Comparison of ENCODE assay signal across 24 cellular contexts in the genomic region with DNA sequence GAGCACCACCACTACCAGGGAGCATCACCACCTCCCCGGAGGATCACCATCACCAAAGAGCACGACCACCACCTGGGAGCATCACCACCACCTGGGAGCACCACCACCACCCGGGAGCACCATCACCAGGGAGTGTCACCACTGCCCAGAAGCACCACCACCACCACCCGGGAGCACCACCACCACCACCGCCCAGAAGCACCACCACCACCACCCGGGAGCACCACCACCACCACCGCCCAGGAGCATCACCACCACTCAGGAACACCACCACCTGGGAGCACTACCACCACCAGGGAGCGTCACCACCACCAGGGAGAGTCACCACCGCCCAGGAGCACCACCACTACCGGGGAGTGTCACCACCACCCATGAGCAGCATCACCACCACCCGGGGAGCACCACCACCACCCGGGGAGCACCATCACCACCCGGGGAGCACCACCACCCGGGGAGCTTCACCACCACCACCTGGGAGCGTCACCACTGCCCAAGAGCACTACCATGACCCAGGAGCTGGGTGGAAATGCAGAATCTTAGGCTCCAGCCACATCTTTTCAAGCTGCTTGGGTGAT.
DNase-seq lines count a peak whose midpoint lies in the region; ATAC-seq, FAIRE-seq and TF ChIP-seq lines count a peak whose summit lies in the region.
"Had no signal": no experiment of that assay in that cellular context is flagged by ENCODE, and none has a peak within 500 bp of the region (broad histone marks: within the 10 kb centered on the region; RNA-seq: fewer than 3 reads in every experiment).

No MANE protein-coding gene starts in this region.

- intact Hi-C loops in K562 (cut with micrococcal nuclease) = no loop called here
- intact Hi-C loops in aorta (cut with DNase I) = no loop called here
- intact Hi-C loops in mucosa of descending colon (cut with DNase I, micrococcal nuclease) = no loop called here

- no TSS peak for BruUV-seq in K562 (replicated peaks; lab: Mats Ljungman, UMichigan)

- no peak for TF ChIP-seq POLR2A in K562 (conservative IDR thresholded peaks at IDR 0.05)

- peaks cover 15% of the 10 kb centered on the region for H3K9me3 Mint-ChIP-seq in WTC11
- H3K9me3 Mint-ChIP-seq: CD8-positive, alpha-beta T cell had no signal

- H3K4me2 ChIP-seq in K562 (ENCODE audit: insufficient read depth, low read length) (no peak overlapping the region), trophoblast cell (ENCODE audit: low read length) (no peak overlapping the region)
- H3K4me2 ChIP-seq: SK-N-SH had no signal

- under 1% methylated on average over 14 of the region's 15 CpGs for WGBS in K562 (ENCODE audit: insufficient coverage, low coverage, missing lambda C conversion rate)
- no CpG with 5 or more reads among the region's 15 CpGs for WGBS in trophoblast cell (ENCODE audit: extremely low coverage, insufficient coverage, insufficient read length)
- 90 to 91% methylated on average over 14 to 15 of the region's 15 CpGs for WGBS in aorta, 2 donors

- H2BK5ac ChIP-seq in trophoblast cell (ENCODE audit: low read depth, low read length, poor library complexity) = no peak overlapping the region

- FAIRE-seq in K562 (lab: Jason Lieb, UNC) = no peak
- FAIRE-seq: G401.6, H1, RCC 7860 had no signal

- H3K9ac ChIP-seq in K562 (ENCODE audit: insufficient read depth in 1 of 2, low read depth in 2 of 2, low read length in 2 of 2) = no peak overlapping the region
- no peak overlapping the region for H3K9ac ChIP-seq in trophoblast cell (ENCODE audit: low read length)
- H3K9ac ChIP-seq: SK-N-SH had no signal

- in situ Hi-C loops in K562 (cut with MboI) = no loop called here

- no peak overlapping the region for H4K91ac ChIP-seq in trophoblast cell (ENCODE audit: low read depth, low read length)

- H3K4me1 ChIP-seq in K562 (replicated peaks in 1 of 2; ENCODE audit: control insufficient read depth in 2 of 2, insufficient read depth in 2 of 2, low read length in 2 of 2) = no peaks in the 10 kb centered on the region
- peaks cover 7% of the 10 kb centered on the region in 2 experiments for H3K4me1 ChIP-seq in trophoblast cell (ENCODE audit: control insufficient read depth in 1 of 2, insufficient read depth in 2 of 2, low read length in 2 of 2)
- peaks cover 0 to 4% of the 10 kb centered on the region in 2 donors for H3K4me1 ChIP-seq in aorta (ENCODE audit: control insufficient read depth in 1 of 2, insufficient read depth in 2 of 2, low read length in 2 of 2)
- no peaks in the 10 kb centered on the region for H3K4me1 ChIP-seq in mucosa of descending colon (ENCODE audit: low read depth)
- H3K4me1 ChIP-seq: Caco-2 had no signal

- H3K4me1 Mint-ChIP-seq in WTC11 = no peaks in the 10 kb centered on the region

- H3K79me2 ChIP-seq in K562 (ENCODE audit: control insufficient read depth, insufficient read depth, low read length) (no peaks in the 10 kb centered on the region), trophoblast cell (ENCODE audit: control insufficient read depth, insufficient read depth, low read length, poor library complexity) (no peaks in the 10 kb centered on the region)

- POLR2A ChIA-PET in WTC11 (lab: Charles Lee) = interaction anchor here (0.6 kb wide), 1 partner anchor 153 kb away, joined by 6 read pairs; no protein-coding TSS in a partner anchor
- POLR2A ChIA-PET in K562 (lab: Yijun Ruan, JAX) = no interaction called here

- H4K12ac ChIP-seq in trophoblast cell (ENCODE audit: low read depth, low read length) = no peak overlapping the region

- 0 out of 2 replicates have a peak, but pooled peaks cover 5% of the 10 kb centered on the region for H4K20me1 ChIP-seq in K562 (replicated peaks; ENCODE audit: control insufficient read depth, insufficient read depth, low read length)

- H3K4me3 ChIP-seq in K562 (no peak overlapping the region), trophoblast cell (ENCODE audit: low read depth, low read length) (peak overlapping the region; percentile 53), aorta (ENCODE audit: low read length in 2 of 2) (no peak overlapping the region), mucosa of descending colon (no peak overlapping the region)

- no peak for TF ChIP-seq CTCF in WTC11 (IDR thresholded peaks at IDR 0.05)
- TF ChIP-seq CTCF in K562 (IDR thresholded peaks at IDR 0.05 in 2 of 3, conservative IDR thresholded peaks at IDR 0.05 in 1 of 3; ENCODE audit: insufficient read depth in 2 of 3, low read depth in 1 of 3, low read length in 3 of 3) = no peak
- TF ChIP-seq CTCF in mucosa of descending colon (IDR thresholded peaks at IDR 0.05) = no peak

- H3K27ac ChIP-seq in K562 (ENCODE audit: extremely low read depth, low read depth, low read length) (no peak overlapping the region), trophoblast cell (ENCODE audit: low read depth, low read length) (no peak overlapping the region), aorta (ENCODE audit: low read depth in 1 of 2, low read length in 2 of 2) (no peak overlapping the region)
- H3K27ac ChIP-seq: C4-2B, HL-60 had no signal

- no peak overlapping the region for H3K27ac Mint-ChIP-seq in WTC11
- H3K27ac Mint-ChIP-seq: CD8-positive, alpha-beta T cell had no signal

- DNase-seq in WTC11 (ENCODE audit: low spot score) (no peak), K562 (ENCODE audit: extremely low read depth in 1 of 4, low spot score in 3 of 4) (no peak), trophoblast cell (no peak), aorta (no peak), mucosa of descending colon (no peak), NCI-H2081 treated with DMSO at 0.1 percent for 48 hours (lab: John Stamatoyannopoulos, UW) (no peak)
- DNase-seq: Caco-2; CD8-positive, alpha-beta T cell; HCEC 1CT; Kasumi-1; NCI-H1105; NCI-H1436 treated with DMSO at 0.1 percent for 48 hours; NCI-H187 treated with DMSO at 0.1 percent for 48 hours; NCI-H2107; NCI-H446; NCI-H524 treated with DMSO at 0.1 percent for 48 hours; NCI-H774; SK-N-SH had no signal

- 0 out of 2 replicates have a peak, but pooled peaks cover 3% of the 10 kb centered on the region for H3K27me3 Mint-ChIP-seq in WTC11 (ENCODE audit: low read depth)

- no peak for TF ChIP-seq RAD21 in K562 (CRISPR knock-in tag; conservative IDR thresholded peaks at IDR 0.05 in 1 of 2, IDR thresholded peaks at IDR 0.05 in 1 of 2)

- no peaks in the 10 kb centered on the region for H3K79me1 ChIP-seq in trophoblast cell (ENCODE audit: low read length)

- H2BK12ac ChIP-seq in trophoblast cell (ENCODE audit: low read length) = no peak overlapping the region

- no peak overlapping the region for H3K23ac ChIP-seq in trophoblast cell (ENCODE audit: low read length)

- 0 out of 2 replicates have a peak, but pooled peaks cover 2% of the 10 kb centered on the region for H3K36me3 Mint-ChIP-seq in WTC11
- H3K36me3 Mint-ChIP-seq: CD8-positive, alpha-beta T cell had no signal

- H3K18ac ChIP-seq in trophoblast cell (ENCODE audit: low read length) = no peak overlapping the region

- H3K9me3 ChIP-seq in K562 (replicated peaks; ENCODE audit: control insufficient read depth, insufficient read depth, low read depth, low read length) = no peaks in the 10 kb centered on the region
- peaks cover 2% of the 10 kb centered on the region for H3K9me3 ChIP-seq in trophoblast cell (ENCODE audit: insufficient read depth, low read depth, low read length)
- no peaks in the 10 kb centered on the region for H3K9me3 ChIP-seq in aorta (ENCODE audit: control insufficient read depth, low read length)
- H3K9me3 ChIP-seq in mucosa of descending colon = no peaks in the 10 kb centered on the region
- H3K9me3 ChIP-seq: Caco-2, SK-N-SH had no signal

- ATAC-seq in WTC11 = no peak
- ATAC-seq in K562 = no peak
- peak; percentile 48 for ATAC-seq in aorta (ENCODE audit: low FRiP score)
- no peak for ATAC-seq in mucosa of descending colon
- ATAC-seq in esophagus mucosa = no peak
- ATAC-seq: CD8-positive, alpha-beta T cell had no signal

- H3K36me3 ChIP-seq in K562 (ENCODE audit: control insufficient read depth, insufficient read depth, low read length) = no peaks in the 10 kb centered on the region
- H3K36me3 ChIP-seq in trophoblast cell (ENCODE audit: control insufficient read depth in 1 of 2, insufficient read depth in 2 of 2, low read length in 2 of 2) = no peaks in the 10 kb centered on the region
- H3K36me3 ChIP-seq in aorta (ENCODE audit: control insufficient read depth in 1 of 2, insufficient read depth in 2 of 2, low read length in 1 of 2) = no peaks in the 10 kb centered on the region
- no peaks in the 10 kb centered on the region for H3K36me3 ChIP-seq in mucosa of descending colon (ENCODE audit: low read depth)

- H2AFZ ChIP-seq in K562 (ENCODE audit: low read depth, low read length) (no peak overlapping the region), trophoblast cell (ENCODE audit: insufficient read depth, low read length, poor library complexity) (no peak overlapping the region)

- H4K8ac ChIP-seq in trophoblast cell (ENCODE audit: low read depth, low read length) = no peak overlapping the region

- H3K14ac ChIP-seq in trophoblast cell (ENCODE audit: low read length) = no peak overlapping the region

- no peak for TF ChIP-seq EP300 in K562 (IDR thresholded peaks at IDR 0.05; ENCODE audit: low read length)

- no peak overlapping the region for H2AK5ac ChIP-seq in trophoblast cell (ENCODE audit: low read length)

- H3K4me3 Mint-ChIP-seq in WTC11 = no peak overlapping the region
- H3K4me3 Mint-ChIP-seq: CD8-positive, alpha-beta T cell had no signal

- H3K9me1 ChIP-seq in K562 (ENCODE audit: control insufficient read depth, insufficient read depth, low read length) = no peaks in the 10 kb centered on the region

- no peak overlapping the region for H2BK120ac ChIP-seq in trophoblast cell (ENCODE audit: insufficient read depth, low read length, poor library complexity)

- H3K4ac ChIP-seq in trophoblast cell (ENCODE audit: low read depth, low read length) = no peak overlapping the region

- CTCF ChIA-PET in WTC11 (lab: Charles Lee) = interaction anchor here (0.5 kb wide), 1 partner anchor 192 kb away, joined by 3 read pairs; no protein-coding TSS in a partner anchor
- CTCF ChIA-PET in K562 (lab: Yijun Ruan, JAX; ENCODE audit: low intra/inter-chr PET ratio) = no interaction called here

- peaks cover 0 to 6% of the 10 kb centered on the region in 2 experiments; a peak in 1 of 5 replicates for H3K27me3 ChIP-seq in K562 (ENCODE audit: control insufficient read depth in 2 of 2, insufficient read depth in 2 of 2, low read length in 2 of 2)
- H3K27me3 ChIP-seq in trophoblast cell (ENCODE audit: insufficient read depth, low read length) = no peaks in the 10 kb centered on the region
- H3K27me3 ChIP-seq in aorta (ENCODE audit: control insufficient read depth in 1 of 2, insufficient read depth in 2 of 2, low read length in 1 of 2) = peaks cover 0 to 2% of the 10 kb centered on the region in 2 donors

TF ChIP-seq in WTC11, 78 proteins besides CTCF, POLR2A, EP300 and RAD21:
- TF ChIP-seq ZNF138 (CRISPR knock-in tag; conservative IDR thresholded peaks at IDR 0.05) = no peak
- peak; percentile 88 for TF ChIP-seq ZNF263 (CRISPR knock-in tag; IDR thresholded peaks at IDR 0.05; ENCODE audit: low read depth)

TF ChIP-seq in K562, 482 proteins besides CTCF, POLR2A, EP300 and RAD21:
- TF ChIP-seq FUS (optimal IDR thresholded peaks at IDR 0.05; ENCODE audit: low read depth, low read length) (no peak), ZNF263 (CRISPR knock-in tag; IDR thresholded peaks at IDR 0.05; ENCODE audit: borderline replicate concordance) (peak; percentile 94)

Comparison
In these comparisons a context has a peak if more than half of its experiments do, and no peak if none do; other contexts are left out.
1. Of the 49 proteins assayed by ChIP-seq in both K562 and WTC11: peak only in K562: none; only in WTC11: none; in both: ZNF263; in neither: 48.